30 cellular contexts compared by ENCODE assay signal in genomic region chr9:13755551-13755950, GRCh38.
"Had no signal": no experiment of that assay in that cellular context is flagged by ENCODE, and none has a peak within 500 bp of the region (broad histone marks: within the 10 kb centered on the region; RNA-seq: fewer than 3 reads in every experiment).

No MANE protein-coding gene starts in this region.

- H3K4me3 Mint-ChIP-seq: activated B cell treated with CpG ODN at 0.5 μM for 24 hours; activated CD8-positive, alpha-beta memory T cell treated with anti-CD3 and anti-CD28 coated beads, Interleukin-2, amount 10 ng/mL, durations not matched to agents 7 days and 5 days; activated CD8-positive, alpha-beta T cell treated with anti-CD3 and anti-CD28 coated beads, Interleukin-2, amount 10 ng/mL, durations not matched to agents 7 days and 5 days; activated naive CD8-positive, alpha-beta T cell; nephron progenitor cell; stimulated activated effector memory CD8-positive, alpha-beta T cell treated with anti-CD3 and anti-CD28 coated beads, Interleukin-12 subunit alpha, Interleukin-12 subunit beta, amount 100 ng/mL, for 72 hours; stimulated activated naive CD8-positive, alpha-beta T cell treated with anti-CD3 and anti-CD28 coated beads, Interleukin-15, amount 100 ng/mL, for 72 hours; type B pancreatic cell had no signal

- H3K36me3 Mint-ChIP-seq: activated CD8-positive, alpha-beta memory T cell treated with anti-CD3 and anti-CD28 coated beads, Interleukin-2, amount 10 ng/mL, durations not matched to agents 7 days and 5 days; activated naive CD8-positive, alpha-beta T cell; stimulated activated effector memory CD8-positive, alpha-beta T cell treated with anti-CD3 and anti-CD28 coated beads, Interleukin-12 subunit alpha, Interleukin-12 subunit beta, amount 100 ng/mL, for 72 hours; type B pancreatic cell had no signal

- DNase-seq: activated B cell treated with CpG ODN at 0.5 μM for 24 hours; activated CD8-positive, alpha-beta memory T cell treated with anti-CD3 and anti-CD28 coated beads, Interleukin-2, amount 10 ng/mL, durations not matched to agents 7 days and 5 days; activated CD8-positive, alpha-beta T cell treated with anti-CD3 and anti-CD28 coated beads, Interleukin-2, amount 10 ng/mL, durations not matched to agents 7 days and 5 days; activated naive CD4-positive, alpha-beta T cell; activated T-cell treated with anti-CD3 and anti-CD28 coated beads, Interleukin-2, amount 50 U/mL, for 48 hours; anterior cingulate cortex; body of pancreas; cerebellar nuclear complex; colonic mucosa; dorsolateral prefrontal cortex; effector memory CD4-positive, alpha-beta T cell; foreskin melanocyte; left ventricle myocardium inferior; mucosa of descending colon; nephron progenitor cell; ovary; retina; small intestine; stimulated activated CD4-positive, alpha-beta T cell treated with anti-CD3 and anti-CD28 coated beads, Interleukin-4, amount 100 ng/mL, for 24 hours; stimulated activated naive CD8-positive, alpha-beta T cell treated with anti-CD3 and anti-CD28 coated beads, Interleukin-15, amount 100 ng/mL, for 72 hours; substantia nigra; T-helper 2 cell; uterus had no signal

- ATAC-seq: activated CD8-positive, alpha-beta memory T cell treated with anti-CD3 and anti-CD28 coated beads, Interleukin-2, amount 10 ng/mL, durations not matched to agents 7 days and 5 days; activated CD8-positive, alpha-beta T cell treated with anti-CD3 and anti-CD28 coated beads, Interleukin-2, amount 10 ng/mL, durations not matched to agents 7 days and 5 days; body of pancreas; mucosa of descending colon; sciatic nerve; stimulated activated effector memory CD8-positive, alpha-beta T cell treated with anti-CD3 and anti-CD28 coated beads, Interleukin-12 subunit alpha, Interleukin-12 subunit beta, amount 100 ng/mL, for 72 hours; stimulated activated naive CD8-positive, alpha-beta T cell treated with anti-CD3 and anti-CD28 coated beads, Interleukin-15, amount 100 ng/mL, for 72 hours had no signal

- H3K27me3 Mint-ChIP-seq: activated B cell treated with CpG ODN at 0.5 μM for 24 hours; activated CD8-positive, alpha-beta memory T cell treated with anti-CD3 and anti-CD28 coated beads, Interleukin-2, amount 10 ng/mL, durations not matched to agents 7 days and 5 days; activated naive CD8-positive, alpha-beta T cell; progenitor cell of endocrine pancreas; stimulated activated naive CD8-positive, alpha-beta T cell treated with anti-CD3 and anti-CD28 coated beads, Interleukin-15, amount 100 ng/mL, for 72 hours; type B pancreatic cell had no signal

- H3K9me3 Mint-ChIP-seq: nephron progenitor cell had no signal

- H3K4me3 ChIP-seq: body of pancreas, cardiac muscle cell, colonic mucosa, dorsolateral prefrontal cortex, left ventricle myocardium inferior, lung, mucosa of descending colon, ovary, uterus had no signal

- H3K27ac Mint-ChIP-seq: activated B cell treated with CpG ODN at 0.5 μM for 24 hours; activated CD8-positive, alpha-beta memory T cell treated with anti-CD3 and anti-CD28 coated beads, Interleukin-2, amount 10 ng/mL, durations not matched to agents 7 days and 5 days; activated CD8-positive, alpha-beta T cell treated with anti-CD3 and anti-CD28 coated beads, Interleukin-2, amount 10 ng/mL, durations not matched to agents 7 days and 5 days; activated naive CD8-positive, alpha-beta T cell; nephron progenitor cell; stimulated activated effector memory CD8-positive, alpha-beta T cell treated with anti-CD3 and anti-CD28 coated beads, Interleukin-12 subunit alpha, Interleukin-12 subunit beta, amount 100 ng/mL, for 72 hours; stimulated activated naive CD8-positive, alpha-beta T cell treated with anti-CD3 and anti-CD28 coated beads, Interleukin-15, amount 100 ng/mL, for 72 hours; type B pancreatic cell had no signal

- H3K4me1 Mint-ChIP-seq: activated B cell treated with CpG ODN at 0.5 μM for 24 hours; activated CD8-positive, alpha-beta memory T cell treated with anti-CD3 and anti-CD28 coated beads, Interleukin-2, amount 10 ng/mL, durations not matched to agents 7 days and 5 days; stimulated activated effector memory CD8-positive, alpha-beta T cell treated with anti-CD3 and anti-CD28 coated beads, Interleukin-12 subunit alpha, Interleukin-12 subunit beta, amount 100 ng/mL, for 72 hours; stimulated activated naive CD8-positive, alpha-beta T cell treated with anti-CD3 and anti-CD28 coated beads, Interleukin-15, amount 100 ng/mL, for 72 hours had no signal
